ENCODE assay signal across 19 cellular contexts in genomic region chr10:69750011-69750373, GRCh38. TPM values are rescaled to one million over a fixed set of nuclear protein-coding genes. Genes with fewer than 3 reads are reported as not detected.
"Had no signal": no experiment of that assay in that cellular context is flagged by ENCODE, and none has a peak within 500 bp of the region (broad histone marks: within the 10 kb centered on the region; RNA-seq: fewer than 3 reads in every experiment).

No MANE protein-coding gene starts in this region.

- H3K9me3 ChIP-seq: heart left ventricle, pancreas, prostate gland, right lobe of liver, tibial artery, upper lobe of left lung, vagina had no signal

- H3K36me3 Mint-ChIP-seq: mesothelial cell of epicardium; stimulated activated effector memory CD8-positive, alpha-beta T cell treated with anti-CD3 and anti-CD28 coated beads, Interleukin-12 subunit alpha, Interleukin-12 subunit beta, amount 100 ng/mL, for 72 hours had no signal

- ATAC-seq: esophagus mucosa; heart left ventricle; left lobe of liver; pancreas; stimulated activated effector memory CD8-positive, alpha-beta T cell treated with anti-CD3 and anti-CD28 coated beads, Interleukin-12 subunit alpha, Interleukin-12 subunit beta, amount 100 ng/mL, for 72 hours; stimulated activated naive CD8-positive, alpha-beta T cell treated with anti-CD3 and anti-CD28 coated beads, Interleukin-15, Interleukin-2, amounts not matched to agents 100 U/mL and 50 U/mL, for 24 hours had no signal

- DNase-seq: effector memory CD4-positive, alpha-beta T cell; heart left ventricle; hypothalamus; kidney glomerular epithelial cell; mammary epithelial cell; occipital lobe; pancreas; right lobe of liver; stimulated activated CD4-positive, alpha-beta T cell treated with anti-CD3 and anti-CD28 coated beads, Interleukin-4, amount 100 ng/mL, for 1 hour; stimulated activated CD8-positive, alpha-beta memory T cell treated with anti-CD3 and anti-CD28 coated beads, Interleukin-4, amount 100 ng/mL, for 48 hours; stimulated activated naive CD8-positive, alpha-beta T cell treated with anti-CD3 and anti-CD28 coated beads, Interleukin-15, Interleukin-2, amounts not matched to agents 100 U/mL and 50 U/mL, for 24 hours; tibial artery; upper lobe of left lung had no signal

- H3K27ac ChIP-seq: heart left ventricle, pancreas, prostate gland, right lobe of liver, upper lobe of left lung, vagina had no signal

- H3K4me3 Mint-ChIP-seq: mesothelial cell of epicardium; stimulated activated effector memory CD8-positive, alpha-beta T cell treated with anti-CD3 and anti-CD28 coated beads, Interleukin-12 subunit alpha, Interleukin-12 subunit beta, amount 100 ng/mL, for 72 hours had no signal

- H3K9me3 Mint-ChIP-seq: stimulated activated effector memory CD8-positive, alpha-beta T cell treated with anti-CD3 and anti-CD28 coated beads, Interleukin-12 subunit alpha, Interleukin-12 subunit beta, amount 100 ng/mL, for 72 hours had no signal

- H3K27me3 ChIP-seq: pancreas, right lobe of liver, tibial artery, upper lobe of left lung, vagina had no signal

- H3K4me1 ChIP-seq: heart left ventricle, pancreas, prostate gland, right lobe of liver, vagina had no signal

- H3K27ac Mint-ChIP-seq: stimulated activated effector memory CD8-positive, alpha-beta T cell treated with anti-CD3 and anti-CD28 coated beads, Interleukin-12 subunit alpha, Interleukin-12 subunit beta, amount 100 ng/mL, for 72 hours had no signal

- H3K4me3 ChIP-seq: heart left ventricle, pancreas, prostate gland, right lobe of liver, tibial artery, upper lobe of left lung, vagina had no signal

- H3K36me3 ChIP-seq: heart left ventricle, pancreas, prostate gland, right lobe of liver, tibial artery, upper lobe of left lung, vagina had no signal

RNA-seq across cellular contexts. Expression of gene COL13A1, which starts 51.7 kb away (rescaled TPM):
- total RNA-seq: vagina had no signal
